In the genomic region with DNA sequence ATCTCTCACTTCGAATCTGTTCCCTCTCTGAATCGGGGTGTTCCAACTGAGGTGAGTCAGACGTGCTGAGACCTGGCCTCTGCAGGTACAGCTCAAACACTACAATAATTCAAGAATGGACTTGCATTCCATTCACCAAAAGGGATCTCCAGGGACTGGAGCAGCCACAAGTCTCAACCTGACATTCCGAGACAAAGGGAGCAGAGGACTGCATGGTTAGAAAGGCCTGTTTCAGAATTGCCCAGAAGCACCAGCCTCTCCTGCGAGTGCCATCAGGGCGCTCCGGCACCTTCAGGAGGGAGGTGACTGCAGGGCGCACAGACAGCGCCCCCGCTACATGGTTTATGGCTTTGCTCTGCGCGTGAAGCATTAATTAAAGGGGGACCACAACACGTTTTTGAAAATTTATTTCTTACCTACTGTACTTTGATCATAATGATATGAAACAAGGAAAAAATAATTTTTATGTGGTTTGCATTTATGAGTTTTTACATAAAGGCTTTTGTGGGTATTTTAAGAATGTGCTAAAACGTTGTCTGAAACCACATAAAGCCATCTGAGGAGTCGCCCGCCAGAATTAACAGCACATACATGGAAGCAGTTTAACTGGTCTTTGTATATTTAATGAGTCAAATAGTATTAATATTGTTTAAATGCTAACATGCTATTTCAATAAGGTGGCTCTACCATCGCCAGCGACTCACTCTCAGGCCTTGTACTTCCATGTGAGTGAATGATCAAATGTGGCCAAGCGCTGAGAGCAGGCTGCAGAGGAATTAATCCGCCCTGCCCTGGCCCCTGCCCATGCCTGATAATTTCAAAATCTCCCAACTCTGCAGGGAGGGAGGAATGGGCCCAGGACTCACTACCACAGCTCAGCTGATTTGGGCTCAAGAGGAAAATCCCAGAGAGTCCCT, we compare ENCODE assay signal across 1 cellular context.
TF ChIP-seq lines count a peak whose summit lies in the region.

No MANE protein-coding gene starts in this region.

TF ChIP-seq in GM23338, 12 proteins besides CTCF, POLR2A, EP300 and RAD21 (continued from another document):
- TF ChIP-seq ZNF114 (CRISPR knock-in tag; IDR thresholded peaks at IDR 0.05): no peak
- TF ChIP-seq JUNB (IDR thresholded peaks at IDR 0.05; ENCODE audit: unreplicated experiment): no peak
- no peak for TF ChIP-seq EZH2phosphoT487 (IDR thresholded peaks at IDR 0.05; ENCODE audit: unreplicated experiment)
- TF ChIP-seq NANOG (IDR thresholded peaks at IDR 0.05; ENCODE audit: borderline replicate concordance): no peak
- no peak for TF ChIP-seq ZNF331 (CRISPR knock-in tag; IDR thresholded peaks at IDR 0.05; ENCODE audit: low read depth)
- TF ChIP-seq ZNF462 (CRISPR knock-in tag; IDR thresholded peaks at IDR 0.05): no peak
